8 cellular contexts compared by ENCODE assay signal in genomic region chr19:19321143-19321577, GRCh38. TPM values are rescaled to one million over a fixed set of nuclear protein-coding genes. Genes with fewer than 3 reads are reported as not detected.
DNase-seq lines count a peak whose midpoint lies in the region; ATAC-seq, FAIRE-seq and TF ChIP-seq lines count a peak whose summit lies in the region.

No MANE protein-coding gene starts in this region.

- no peak for FAIRE-seq in pancreas (lab: Jason Lieb, UNC)

- CTCF ChIA-PET in activated B cell treated with CpG ODN at 0.5 μM for 24 hours (lab: Charles Lee) = interaction anchor here (1.8 kb wide), 1 partner anchor 169 kb away, joined by 6 read pairs; no protein-coding TSS in a partner anchor

- H3K36me3 ChIP-seq in HUES6 (ENCODE audit: control insufficient read depth, insufficient read depth, low read length) (peaks cover 35% of the 10 kb centered on the region), pancreas (peaks cover 0 to 24% (median 5%) of the 10 kb centered on the region in 3 donors)

- H3K27ac ChIP-seq in HUES6 (ENCODE audit: low read depth, low read length) = peak overlapping the region; percentile 97
- peak overlapping the region; percentile 77 to 90 (median 85) for H3K27ac ChIP-seq in pancreas

- H3K9me3 ChIP-seq in HUES6 (ENCODE audit: control insufficient read depth, insufficient read depth, low read depth, low read length) (no peaks in the 10 kb centered on the region), pancreas (no peaks in the 10 kb centered on the region)

- intact Hi-C loops in activated B cell treated with CpG ODN at 0.5 μM for 24 hours (cut with micrococcal nuclease) (loop anchor here (2.0 to 10.0 kb wide), 2 partner anchors 44 to 274 kb away; no protein-coding TSS in a partner anchor), pancreas (cut with DNase I) (no loop called here)

- peak overlapping the region; percentile 98 for H3K4me3 Mint-ChIP-seq in activated B cell treated with CpG ODN at 0.5 μM for 24 hours

- no peaks in the 10 kb centered on the region for H3K9me3 Mint-ChIP-seq in activated B cell treated with CpG ODN at 0.5 μM for 24 hours

- peak overlapping the region; percentile 98 for H3K9ac ChIP-seq in HUES6 (ENCODE audit: low read length)

- no peaks in the 10 kb centered on the region for H3K27me3 Mint-ChIP-seq in activated B cell treated with CpG ODN at 0.5 μM for 24 hours

- ATAC-seq in activated B cell treated with CpG ODN at 0.5 μM for 24 hours (ENCODE audit: low read depth) = no peak
- ATAC-seq in pancreas = peak in 2 of 4 donors; percentile 4 to 5

- 0 to 1% methylated on average over 28 to 33 of the region's 33 CpGs for WGBS in pancreas, 2 donors

- H3K4me1 ChIP-seq in HUES6 (ENCODE audit: control insufficient read depth, insufficient read depth, low read length) (peaks cover 12% of the 10 kb centered on the region; the same call in 1 of the 2 replicates), pancreas (peaks cover 8 to 12% (median 11%) of the 10 kb centered on the region in 3 donors)

- peak overlapping the region; percentile 62 for H3K27ac Mint-ChIP-seq in activated B cell treated with CpG ODN at 0.5 μM for 24 hours

- TF ChIP-seq CTCF in activated B cell treated with CpG ODN at 0.5 μM for 24 hours (IDR thresholded peaks at IDR 0.05) = no peak
- TF ChIP-seq CTCF in fibroblast of the aortic adventitia (IDR thresholded peaks at IDR 0.05; ENCODE audit: insufficient read depth, low read length) = no peak
- no peak for TF ChIP-seq CTCF in pancreas (IDR thresholded peaks at IDR 0.05)

- H3K27me3 ChIP-seq in HUES6 (ENCODE audit: control insufficient read depth, insufficient read depth, low read length) = no peaks in the 10 kb centered on the region
- no peaks in the 10 kb centered on the region for H3K27me3 ChIP-seq in pancreas

- peaks cover 43% of the 10 kb centered on the region for H3K36me3 Mint-ChIP-seq in activated B cell treated with CpG ODN at 0.5 μM for 24 hours (ENCODE audit: low read depth)

- peaks cover 48% of the 10 kb centered on the region for H3K4me1 Mint-ChIP-seq in activated B cell treated with CpG ODN at 0.5 μM for 24 hours

- H3K4me3 ChIP-seq in HUES6 (ENCODE audit: low read depth, low read length) (peak overlapping the region; percentile 98), fibroblast of the aortic adventitia (ENCODE audit: low read depth, low read length) (peak overlapping the region; percentile 98), pancreas (peak overlapping the region; percentile 72 to 100 (median 98))

- POLR2A ChIA-PET in activated B cell treated with CpG ODN at 0.5 μM for 24 hours (lab: Charles Lee) = interaction anchor here (1.0 to 1.3 kb wide), 3 partner anchors 129 to 194 kb away, joined by 3 to 4 read pairs (median 3); partner anchors contain the start of genes BORCS8, RFXANK and TSSK6

- DNase-seq in ELR (ENCODE audit: low read depth) (peak; percentile 44), activated B cell treated with CpG ODN at 0.5 μM for 24 hours (no peak), fibroblast of the aortic adventitia (ENCODE audit: low read depth) (peak; percentile 15), pancreas (no peak), mucosa of gallbladder (ENCODE audit: low spot score) (no peak), DMS114 treated with DMSO at 0.1 percent for 48 hours (lab: John Stamatoyannopoulos, UW; ENCODE audit: unreplicated experiment) (no peak), amniotic stem cell (lab: John Stamatoyannopoulos, UW) (no peak)

RNA-seq across cellular contexts. Expression of gene MAU2, which starts 0.5 kb away (rescaled TPM):
- total RNA-seq in activated B cell treated with CpG ODN at 0.5 μM for 24 hours (107 and 126 TPM in 2 replicates), fibroblast of the aortic adventitia (ENCODE audit: low replicate concordance) (32.4 and 34.6 TPM in 2 replicates), pancreas (10 to 100 TPM; 22.6 to 38.8 (median 26.7) TPM), mucosa of gallbladder (70.1 TPM)
- polyA plus RNA-seq in pancreas = 10 to 100 TPM; 32.3 to 36.2 TPM

RNA-seq across cellular contexts. Expression of gene SUGP1, which starts 0.9 kb away (rescaled TPM):
- total RNA-seq in activated B cell treated with CpG ODN at 0.5 μM for 24 hours (68.6 and 73.0 TPM in 2 replicates), fibroblast of the aortic adventitia (ENCODE audit: low replicate concordance) (22.6 and 32.4 TPM in 2 replicates), pancreas (10 to 100 TPM; 14.6 to 24.6 (median 18.2) TPM), mucosa of gallbladder (53.1 TPM)
- polyA plus RNA-seq in pancreas = 10 to 100 TPM; 42.8 to 50.3 TPM

RNA-seq across cellular contexts. Expression of gene TM6SF2, which starts 48.1 kb away (rescaled TPM):
- not detected in 2 replicates for total RNA-seq in activated B cell treated with CpG ODN at 0.5 μM for 24 hours
- 0.27 TPM in 1 of 2 replicates, not detected in the other for total RNA-seq in fibroblast of the aortic adventitia (ENCODE audit: low replicate concordance)
- total RNA-seq in pancreas = under 1 TPM in 5 of 6 donors, not detected in 1; 0.08 to 0.50 (median 0.23) TPM
- polyA plus RNA-seq in pancreas = 1 to 10 TPM; 1.5 to 1.6 TPM
- 1.8 TPM for total RNA-seq in mucosa of gallbladder

Comparison
In these comparisons a context has a peak if more than half of its experiments do, and no peak if none do; other contexts are left out.
1. DNase-seq: peak in ELR (single experiment) and fibroblast of the aortic adventitia (single experiment); none in activated B cell treated with CpG ODN at 0.5 μM for 24 hours (single experiment), pancreas (0 of 6), mucosa of gallbladder (single experiment), DMS114 treated with DMSO at 0.1 percent for 48 hours (single experiment) and amniotic stem cell (single experiment).
2. Peak in every context shown above with its lines, with median percentiles within 50 percentile points of each other: H3K4me3 ChIP-seq.